In the genomic region with DNA sequence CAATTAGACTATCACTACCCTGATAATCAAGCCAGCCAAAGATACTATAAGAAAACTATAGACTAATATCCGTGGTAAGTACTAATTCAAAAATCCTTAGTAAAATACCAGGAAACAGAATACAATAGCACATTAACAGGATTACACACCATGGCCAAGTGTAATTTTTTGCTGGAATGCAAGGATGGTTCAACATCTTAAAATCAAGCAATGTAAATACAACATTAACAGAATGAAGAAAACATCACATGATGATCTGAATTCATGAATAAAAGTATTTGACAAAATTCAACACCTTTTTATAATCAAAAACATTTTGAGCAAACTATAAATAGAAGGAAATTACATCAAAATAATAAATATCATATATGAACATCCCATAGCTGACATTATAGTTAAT, we compare ENCODE assay signal across 26 cellular contexts.
"Had no signal": no experiment of that assay in that cellular context is flagged by ENCODE, and none has a peak within 500 bp of the region (broad histone marks: within the 10 kb centered on the region; RNA-seq: fewer than 3 reads in every experiment).

No MANE protein-coding gene starts in this region.

- H3K9me3 ChIP-seq: gastrocnemius medialis had no signal

- DNase-seq: effector CD8-positive, alpha-beta T cell; effector memory CD8-positive, alpha-beta T cell; endodermal cell; erythroblast; esophagus squamous epithelium; foreskin fibroblast; foreskin melanocyte; gastrocnemius medialis; glutamatergic neuron; head of caudate nucleus; heart right ventricle; hippocampal formation; left cardiac atrium; left lung; left ventricle myocardium superior; lower lobe of right lung; mesenchymal stem cell; mucosa of descending colon; naive B cell had no signal

- H3K36me3 ChIP-seq: esophagus squamous epithelium, gastrocnemius medialis, heart right ventricle, left lung, lower lobe of right lung had no signal

- ATAC-seq: effector memory CD8-positive, alpha-beta T cell; esophagus mucosa; gastrocnemius medialis; heart right ventricle; left cardiac atrium; left lung; left ventricle myocardium superior; lower lobe of right lung; mucosa of descending colon had no signal

- H3K4me1 ChIP-seq: esophagus squamous epithelium, gastrocnemius medialis, heart right ventricle, left lung, lower lobe of right lung had no signal

- FAIRE-seq: colon, endometrium, islet of Langerhans, keratinocyte had no signal

- H3K27me3 ChIP-seq: esophagus squamous epithelium, gastrocnemius medialis, heart right ventricle, left lung had no signal

- H3K4me3 ChIP-seq: coronary artery, esophagus squamous epithelium, gastrocnemius medialis, heart right ventricle, left lung, lower lobe of right lung, mucosa of descending colon had no signal

- H3K27ac ChIP-seq: coronary artery, epithelial cell of prostate, esophagus squamous epithelium, gastrocnemius medialis, heart right ventricle, left lung, lower lobe of right lung had no signal
